33 cellular contexts compared by ENCODE assay signal in the genomic region with DNA sequence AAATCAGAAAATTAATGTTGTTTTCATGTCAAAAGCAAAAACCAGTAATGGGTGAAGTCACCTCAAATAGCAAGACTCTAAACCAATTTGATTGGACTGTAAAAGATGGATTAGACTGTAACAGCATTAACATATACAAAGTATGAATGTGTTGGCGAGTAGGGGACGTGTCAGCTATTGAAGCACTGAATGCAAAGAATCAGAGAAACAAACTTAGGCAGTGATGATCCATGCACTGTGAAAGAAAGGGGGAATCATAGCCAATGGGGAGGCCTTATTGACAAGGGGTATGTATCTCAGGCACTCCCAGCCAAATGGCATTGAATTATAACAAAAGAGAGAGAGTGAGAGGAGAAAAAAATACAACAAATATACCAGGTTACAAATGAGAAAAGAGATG.
"Had no signal": no experiment of that assay in that cellular context is flagged by ENCODE, and none has a peak within 500 bp of the region (broad histone marks: within the 10 kb centered on the region; RNA-seq: fewer than 3 reads in every experiment).

No MANE protein-coding gene starts in this region.

- H3K4me3 ChIP-seq: MG63 had no signal

- H3K27me3 ChIP-seq: MG63 had no signal

- DNase-seq: Karpas-422, Kasumi-1, MG63, MM.1S, NCI-H1048, NCI-H1092, NCI-H1092 treated with DMSO at 0.1 percent for 48 hours, NCI-H1105, NCI-H1105 treated with DMSO at 0.1 percent for 48 hours, NCI-H1417, NCI-H1417 treated with DMSO at 0.1 percent for 48 hours, NCI-H1436, NCI-H1436 treated with DMSO at 0.1 percent for 48 hours, NCI-H146, NCI-H1694, NCI-H1694 treated with DMSO at 0.1 percent for 48 hours, NCI-H187, NCI-H187 treated with DMSO at 0.1 percent for 48 hours, NCI-H1930, NCI-H2029, NCI-H2029 treated with DMSO at 0.1 percent for 48 hours, NCI-H2081, NCI-H2081 treated with DMSO at 0.1 percent for 48 hours, NCI-H2107, NCI-H2171, NCI-H2171 treated with DMSO at 0.1 percent for 48 hours, NCI-H2227 treated with DMSO at 0.1 percent for 48 hours, NCI-H226, NCI-H345, NCI-H446, NCI-H446 treated with DMSO at 0.1 percent for 48 hours, NCI-H510A had no signal

- H3K9me3 ChIP-seq: MG63 had no signal

- H3K36me3 ChIP-seq: MG63 had no signal

- H3K27ac ChIP-seq: KMS-11 had no signal
